In the genomic region with DNA sequence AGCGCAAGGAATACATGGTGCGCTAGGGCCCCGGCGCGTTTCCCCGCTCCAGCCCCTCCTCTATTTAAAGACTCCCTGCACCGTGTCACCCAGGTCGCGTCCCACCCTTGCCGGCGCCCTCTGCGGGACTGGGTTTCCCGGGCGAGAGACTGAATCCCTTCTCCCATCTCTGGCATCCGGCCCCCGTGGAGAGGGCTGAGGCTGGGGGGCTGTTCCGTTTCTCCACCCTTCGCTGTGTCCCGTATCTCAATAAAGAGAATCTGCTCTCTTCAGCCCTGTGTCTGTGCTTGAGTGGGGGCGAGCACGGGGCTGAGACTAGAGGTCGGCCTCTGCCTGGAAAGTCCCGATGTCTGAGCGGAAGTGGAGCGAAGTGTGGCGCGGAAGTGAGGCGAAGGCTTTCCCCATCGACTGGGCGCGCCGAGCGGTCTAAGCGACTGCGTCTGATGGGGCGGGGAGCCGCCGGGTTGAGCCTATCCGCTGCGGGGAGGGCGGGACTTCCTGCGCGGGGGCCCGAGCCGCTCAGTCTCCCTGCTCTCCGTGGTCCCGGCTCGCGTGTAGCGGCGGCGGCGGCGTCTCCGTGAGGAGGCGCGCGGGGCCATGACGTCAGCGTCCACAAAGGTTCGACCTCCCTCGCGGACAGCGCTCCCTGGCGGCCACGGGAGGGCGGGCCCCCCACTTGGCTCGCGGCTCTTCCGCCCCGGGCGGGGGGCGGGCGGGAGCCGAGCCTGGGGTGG, we compare ENCODE assay signal across 1 cellular context.
A peak's percentile ranks its signal among the peaks of the same experiment; 100 is the strongest.
TF ChIP-seq lines count a peak whose summit lies in the region.

No MANE protein-coding gene starts in this region.

TF ChIP-seq in K562, 482 proteins besides CTCF, POLR2A, EP300 and RAD21 (continued from another document and continues in another):
- TF ChIP-seq TBL1XR1 (IDR thresholded peaks at IDR 0.05; ENCODE audit: low read length in 2 of 2) (no peak), CBX2 (IDR thresholded peaks at IDR 0.05; ENCODE audit: insufficient read depth, low read length, poor library complexity, severe bottlenecking) (no peak), ZNF253 (CRISPR knock-in tag; conservative IDR thresholded peaks at IDR 0.05) (no peak), ILK (tag; IDR thresholded peaks at IDR 0.05; ENCODE audit: borderline replicate concordance, low read depth) (no peak), PHF21A (IDR thresholded peaks at IDR 0.05; ENCODE audit: borderline replicate concordance, low read depth) (no peak), NFXL1 (CRISPR knock-in tag; IDR thresholded peaks at IDR 0.05) (no peak), ZNF3 (CRISPR knock-in tag; IDR thresholded peaks at IDR 0.05) (no peak), XRCC4 (IDR thresholded peaks at IDR 0.05; ENCODE audit: extremely low read depth, insufficient read depth, insufficient read length) (no peak), PHB2 (IDR thresholded peaks at IDR 0.05; ENCODE audit: low read depth) (no peak), DDX20 (tag; IDR thresholded peaks at IDR 0.05; ENCODE audit: low read depth) (no peak), U2AF1 (optimal IDR thresholded peaks at IDR 0.05; ENCODE audit: low read depth, low read length) (no peak), FOSL1 (tag; conservative IDR thresholded peaks at IDR 0.05) (peak; percentile 19; the same call in 1 of the 2 replicates), TARDBP (IDR thresholded peaks at IDR 0.05) (peak; percentile 98), ZNF212 (CRISPR knock-in tag; IDR thresholded peaks at IDR 0.05) (no peak), NELFE (IDR thresholded peaks at IDR 0.05; ENCODE audit: insufficient read depth, insufficient read length) (no peak), GATAD2A (IDR thresholded peaks at IDR 0.05) (peak; percentile 95), ZKSCAN8 (CRISPR knock-in tag; IDR thresholded peaks at IDR 0.05) (no peak), ZNF41 (CRISPR knock-in tag; conservative IDR thresholded peaks at IDR 0.05) (no peak), RAD51 (IDR thresholded peaks at IDR 0.05; ENCODE audit: borderline replicate concordance, low read depth) (no peak), ZNF668 (CRISPR knock-in tag; IDR thresholded peaks at IDR 0.05) (no peak), RBM34 (IDR thresholded peaks at IDR 0.05; ENCODE audit: borderline replicate concordance, insufficient read depth, low read length) (no peak), ARID2 (IDR thresholded peaks at IDR 0.05) (no peak), MYNN (IDR thresholded peaks at IDR 0.05) (peak; percentile 6; the same call in 1 of the 2 replicates), MYNN (CRISPR knock-in tag; IDR thresholded peaks at IDR 0.05) (no peak), KLF13 (tag; IDR thresholded peaks at IDR 0.05; ENCODE audit: borderline replicate concordance, low read depth) (no peak), PTTG1 (tag; IDR thresholded peaks at IDR 0.05; ENCODE audit: low read depth) (no peak), SRF (CRISPR knock-in tag; IDR thresholded peaks at IDR 0.05) (peak in 1 of 2 experiments; percentile 63; a peak in 1 of 4 replicates), SMAD4 (CRISPR knock-in tag; conservative IDR thresholded peaks at IDR 0.05) (no peak), GTF2F1 (IDR thresholded peaks at IDR 0.05; ENCODE audit: low read depth, low read length) (no peak), ETS2 (tag; IDR thresholded peaks at IDR 0.05; ENCODE audit: borderline replicate concordance, poor library complexity, severe bottlenecking) (no peak), ZNF445 (CRISPR knock-in tag; IDR thresholded peaks at IDR 0.05; ENCODE audit: low read depth) (no peak), PML (IDR thresholded peaks at IDR 0.05; ENCODE audit: low read length) (peak; percentile 40), ZNF717 (CRISPR knock-in tag; IDR thresholded peaks at IDR 0.05) (no peak)
- TF ChIP-seq, protein P1, sequence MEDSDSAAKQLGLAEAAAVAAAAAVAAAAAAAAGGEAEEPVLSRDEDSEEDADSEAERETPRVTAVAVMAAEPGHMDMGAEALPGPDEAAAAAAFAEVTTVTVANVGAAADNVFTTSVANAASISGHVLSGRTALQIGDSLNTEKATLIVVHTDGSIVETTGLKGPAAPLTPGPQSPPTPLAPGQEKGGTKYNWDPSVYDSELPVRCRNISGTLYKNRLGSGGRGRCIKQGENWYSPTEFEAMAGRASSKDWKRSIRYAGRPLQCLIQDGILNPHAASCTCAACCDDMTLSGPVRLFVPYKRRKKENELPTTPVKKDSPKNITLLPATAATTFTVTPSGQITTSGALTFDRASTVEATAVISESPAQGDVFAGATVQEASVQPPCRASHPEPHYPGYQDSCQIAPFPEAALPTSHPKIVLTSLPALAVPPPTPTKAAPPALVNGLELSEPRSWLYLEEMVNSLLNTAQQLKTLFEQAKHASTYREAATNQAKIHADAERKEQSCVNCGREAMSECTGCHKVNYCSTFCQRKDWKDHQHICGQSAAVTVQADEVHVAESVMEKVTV (CRISPR knock-in tag; IDR thresholded peaks at IDR 0.05), result no peak
- TF ChIP-seq, protein P2, sequence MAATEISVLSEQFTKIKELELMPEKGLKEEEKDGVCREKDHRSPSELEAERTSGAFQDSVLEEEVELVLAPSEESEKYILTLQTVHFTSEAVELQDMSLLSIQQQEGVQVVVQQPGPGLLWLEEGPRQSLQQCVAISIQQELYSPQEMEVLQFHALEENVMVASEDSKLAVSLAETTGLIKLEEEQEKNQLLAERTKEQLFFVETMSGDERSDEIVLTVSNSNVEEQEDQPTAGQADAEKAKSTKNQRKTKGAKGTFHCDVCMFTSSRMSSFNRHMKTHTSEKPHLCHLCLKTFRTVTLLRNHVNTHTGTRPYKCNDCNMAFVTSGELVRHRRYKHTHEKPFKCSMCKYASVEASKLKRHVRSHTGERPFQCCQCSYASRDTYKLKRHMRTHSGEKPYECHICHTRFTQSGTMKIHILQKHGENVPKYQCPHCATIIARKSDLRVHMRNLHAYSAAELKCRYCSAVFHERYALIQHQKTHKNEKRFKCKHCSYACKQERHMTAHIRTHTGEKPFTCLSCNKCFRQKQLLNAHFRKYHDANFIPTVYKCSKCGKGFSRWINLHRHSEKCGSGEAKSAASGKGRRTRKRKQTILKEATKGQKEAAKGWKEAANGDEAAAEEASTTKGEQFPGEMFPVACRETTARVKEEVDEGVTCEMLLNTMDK (IDR thresholded peaks at IDR 0.05; ENCODE audit: borderline replicate concordance, insufficient read depth, low read depth, low read length, poor library complexity, severe bottlenecking), result peak; percentile 80
- TF ChIP-seq, protein P3, sequence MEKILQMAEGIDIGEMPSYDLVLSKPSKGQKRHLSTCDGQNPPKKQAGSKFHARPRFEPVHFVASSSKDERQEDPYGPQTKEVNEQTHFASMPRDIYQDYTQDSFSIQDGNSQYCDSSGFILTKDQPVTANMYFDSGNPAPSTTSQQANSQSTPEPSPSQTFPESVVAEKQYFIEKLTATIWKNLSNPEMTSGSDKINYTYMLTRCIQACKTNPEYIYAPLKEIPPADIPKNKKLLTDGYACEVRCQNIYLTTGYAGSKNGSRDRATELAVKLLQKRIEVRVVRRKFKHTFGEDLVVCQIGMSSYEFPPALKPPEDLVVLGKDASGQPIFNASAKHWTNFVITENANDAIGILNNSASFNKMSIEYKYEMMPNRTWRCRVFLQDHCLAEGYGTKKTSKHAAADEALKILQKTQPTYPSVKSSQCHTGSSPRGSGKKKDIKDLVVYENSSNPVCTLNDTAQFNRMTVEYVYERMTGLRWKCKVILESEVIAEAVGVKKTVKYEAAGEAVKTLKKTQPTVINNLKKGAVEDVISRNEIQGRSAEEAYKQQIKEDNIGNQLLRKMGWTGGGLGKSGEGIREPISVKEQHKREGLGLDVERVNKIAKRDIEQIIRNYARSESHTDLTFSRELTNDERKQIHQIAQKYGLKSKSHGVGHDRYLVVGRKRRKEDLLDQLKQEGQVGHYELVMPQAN (IDR thresholded peaks at IDR 0.05; ENCODE audit: borderline replicate concordance), result 0 out of 2 replicates have a peak, but pooled peaks have one; percentile 9
- TF ChIP-seq, protein P4, sequence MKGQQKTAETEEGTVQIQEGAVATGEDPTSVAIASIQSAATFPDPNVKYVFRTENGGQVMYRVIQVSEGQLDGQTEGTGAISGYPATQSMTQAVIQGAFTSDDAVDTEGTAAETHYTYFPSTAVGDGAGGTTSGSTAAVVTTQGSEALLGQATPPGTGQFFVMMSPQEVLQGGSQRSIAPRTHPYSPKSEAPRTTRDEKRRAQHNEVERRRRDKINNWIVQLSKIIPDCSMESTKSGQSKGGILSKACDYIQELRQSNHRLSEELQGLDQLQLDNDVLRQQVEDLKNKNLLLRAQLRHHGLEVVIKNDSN (CRISPR knock-in tag; IDR thresholded peaks at IDR 0.05), result no peak
- TF ChIP-seq, protein P5, sequence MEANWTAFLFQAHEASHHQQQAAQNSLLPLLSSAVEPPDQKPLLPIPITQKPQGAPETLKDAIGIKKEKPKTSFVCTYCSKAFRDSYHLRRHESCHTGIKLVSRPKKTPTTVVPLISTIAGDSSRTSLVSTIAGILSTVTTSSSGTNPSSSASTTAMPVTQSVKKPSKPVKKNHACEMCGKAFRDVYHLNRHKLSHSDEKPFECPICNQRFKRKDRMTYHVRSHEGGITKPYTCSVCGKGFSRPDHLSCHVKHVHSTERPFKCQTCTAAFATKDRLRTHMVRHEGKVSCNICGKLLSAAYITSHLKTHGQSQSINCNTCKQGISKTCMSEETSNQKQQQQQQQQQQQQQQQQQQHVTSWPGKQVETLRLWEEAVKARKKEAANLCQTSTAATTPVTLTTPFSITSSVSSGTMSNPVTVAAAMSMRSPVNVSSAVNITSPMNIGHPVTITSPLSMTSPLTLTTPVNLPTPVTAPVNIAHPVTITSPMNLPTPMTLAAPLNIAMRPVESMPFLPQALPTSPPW (CRISPR knock-in tag; IDR thresholded peaks at IDR 0.05), result peak; percentile 96
- TF ChIP-seq, protein P6, sequence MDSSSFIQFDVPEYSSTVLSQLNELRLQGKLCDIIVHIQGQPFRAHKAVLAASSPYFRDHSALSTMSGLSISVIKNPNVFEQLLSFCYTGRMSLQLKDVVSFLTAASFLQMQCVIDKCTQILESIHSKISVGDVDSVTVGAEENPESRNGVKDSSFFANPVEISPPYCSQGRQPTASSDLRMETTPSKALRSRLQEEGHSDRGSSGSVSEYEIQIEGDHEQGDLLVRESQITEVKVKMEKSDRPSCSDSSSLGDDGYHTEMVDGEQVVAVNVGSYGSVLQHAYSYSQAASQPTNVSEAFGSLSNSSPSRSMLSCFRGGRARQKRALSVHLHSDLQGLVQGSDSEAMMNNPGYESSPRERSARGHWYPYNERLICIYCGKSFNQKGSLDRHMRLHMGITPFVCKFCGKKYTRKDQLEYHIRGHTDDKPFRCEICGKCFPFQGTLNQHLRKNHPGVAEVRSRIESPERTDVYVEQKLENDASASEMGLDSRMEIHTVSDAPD (CRISPR knock-in tag; IDR thresholded peaks at IDR 0.05), result no peak
- TF ChIP-seq, protein P7, sequence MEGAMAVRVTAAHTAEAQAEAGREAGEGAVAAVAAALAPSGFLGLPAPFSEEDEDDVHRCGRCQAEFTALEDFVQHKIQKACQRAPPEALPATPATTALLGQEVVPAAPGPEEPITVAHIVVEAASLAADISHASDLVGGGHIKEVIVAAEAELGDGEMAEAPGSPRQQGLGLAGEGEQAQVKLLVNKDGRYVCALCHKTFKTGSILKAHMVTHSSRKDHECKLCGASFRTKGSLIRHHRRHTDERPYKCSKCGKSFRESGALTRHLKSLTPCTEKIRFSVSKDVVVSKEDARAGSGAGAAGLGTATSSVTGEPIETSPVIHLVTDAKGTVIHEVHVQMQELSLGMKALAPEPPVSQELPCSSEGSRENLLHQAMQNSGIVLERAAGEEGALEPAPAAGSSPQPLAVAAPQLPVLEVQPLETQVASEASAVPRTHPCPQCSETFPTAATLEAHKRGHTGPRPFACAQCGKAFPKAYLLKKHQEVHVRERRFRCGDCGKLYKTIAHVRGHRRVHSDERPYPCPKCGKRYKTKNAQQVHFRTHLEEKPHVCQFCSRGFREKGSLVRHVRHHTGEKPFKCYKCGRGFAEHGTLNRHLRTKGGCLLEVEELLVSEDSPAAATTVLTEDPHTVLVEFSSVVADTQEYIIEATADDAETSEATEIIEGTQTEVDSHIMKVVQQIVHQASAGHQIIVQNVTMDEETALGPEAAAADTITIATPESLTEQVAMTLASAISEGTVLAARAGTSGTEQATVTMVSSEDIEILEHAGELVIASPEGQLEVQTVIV (CRISPR knock-in tag; IDR thresholded peaks at IDR 0.05; ENCODE audit: borderline replicate concordance), result no peak
- TF ChIP-seq, protein P8, sequence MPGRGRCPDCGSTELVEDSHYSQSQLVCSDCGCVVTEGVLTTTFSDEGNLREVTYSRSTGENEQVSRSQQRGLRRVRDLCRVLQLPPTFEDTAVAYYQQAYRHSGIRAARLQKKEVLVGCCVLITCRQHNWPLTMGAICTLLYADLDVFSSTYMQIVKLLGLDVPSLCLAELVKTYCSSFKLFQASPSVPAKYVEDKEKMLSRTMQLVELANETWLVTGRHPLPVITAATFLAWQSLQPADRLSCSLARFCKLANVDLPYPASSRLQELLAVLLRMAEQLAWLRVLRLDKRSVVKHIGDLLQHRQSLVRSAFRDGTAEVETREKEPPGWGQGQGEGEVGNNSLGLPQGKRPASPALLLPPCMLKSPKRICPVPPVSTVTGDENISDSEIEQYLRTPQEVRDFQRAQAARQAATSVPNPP (IDR thresholded peaks at IDR 0.05; ENCODE audit: borderline replicate concordance, insufficient read depth, insufficient read length), result no peak
- TF ChIP-seq, protein P9, sequence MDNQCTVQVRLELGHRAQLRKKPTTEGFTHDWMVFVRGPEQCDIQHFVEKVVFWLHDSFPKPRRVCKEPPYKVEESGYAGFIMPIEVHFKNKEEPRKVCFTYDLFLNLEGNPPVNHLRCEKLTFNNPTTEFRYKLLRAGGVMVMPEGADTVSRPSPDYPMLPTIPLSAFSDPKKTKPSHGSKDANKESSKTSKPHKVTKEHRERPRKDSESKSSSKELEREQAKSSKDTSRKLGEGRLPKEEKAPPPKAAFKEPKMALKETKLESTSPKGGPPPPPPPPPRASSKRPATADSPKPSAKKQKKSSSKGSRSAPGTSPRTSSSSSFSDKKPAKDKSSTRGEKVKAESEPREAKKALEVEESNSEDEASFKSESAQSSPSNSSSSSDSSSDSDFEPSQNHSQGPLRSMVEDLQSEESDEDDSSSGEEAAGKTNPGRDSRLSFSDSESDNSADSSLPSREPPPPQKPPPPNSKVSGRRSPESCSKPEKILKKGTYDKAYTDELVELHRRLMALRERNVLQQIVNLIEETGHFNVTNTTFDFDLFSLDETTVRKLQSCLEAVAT (IDR thresholded peaks at IDR 0.05), result no peak
- TF ChIP-seq, protein P10, sequence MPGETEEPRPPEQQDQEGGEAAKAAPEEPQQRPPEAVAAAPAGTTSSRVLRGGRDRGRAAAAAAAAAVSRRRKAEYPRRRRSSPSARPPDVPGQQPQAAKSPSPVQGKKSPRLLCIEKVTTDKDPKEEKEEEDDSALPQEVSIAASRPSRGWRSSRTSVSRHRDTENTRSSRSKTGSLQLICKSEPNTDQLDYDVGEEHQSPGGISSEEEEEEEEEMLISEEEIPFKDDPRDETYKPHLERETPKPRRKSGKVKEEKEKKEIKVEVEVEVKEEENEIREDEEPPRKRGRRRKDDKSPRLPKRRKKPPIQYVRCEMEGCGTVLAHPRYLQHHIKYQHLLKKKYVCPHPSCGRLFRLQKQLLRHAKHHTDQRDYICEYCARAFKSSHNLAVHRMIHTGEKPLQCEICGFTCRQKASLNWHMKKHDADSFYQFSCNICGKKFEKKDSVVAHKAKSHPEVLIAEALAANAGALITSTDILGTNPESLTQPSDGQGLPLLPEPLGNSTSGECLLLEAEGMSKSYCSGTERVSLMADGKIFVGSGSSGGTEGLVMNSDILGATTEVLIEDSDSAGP (CRISPR knock-in tag; IDR thresholded peaks at IDR 0.05), result 0 out of 2 replicates have a peak, but pooled peaks have one; percentile 17
- TF ChIP-seq, protein P11, sequence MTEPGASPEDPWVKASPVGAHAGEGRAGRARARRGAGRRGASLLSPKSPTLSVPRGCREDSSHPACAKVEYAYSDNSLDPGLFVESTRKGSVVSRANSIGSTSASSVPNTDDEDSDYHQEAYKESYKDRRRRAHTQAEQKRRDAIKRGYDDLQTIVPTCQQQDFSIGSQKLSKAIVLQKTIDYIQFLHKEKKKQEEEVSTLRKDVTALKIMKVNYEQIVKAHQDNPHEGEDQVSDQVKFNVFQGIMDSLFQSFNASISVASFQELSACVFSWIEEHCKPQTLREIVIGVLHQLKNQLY (CRISPR knock-in tag; conservative IDR thresholded peaks at IDR 0.05), result no peak
